In the genomic region with DNA sequence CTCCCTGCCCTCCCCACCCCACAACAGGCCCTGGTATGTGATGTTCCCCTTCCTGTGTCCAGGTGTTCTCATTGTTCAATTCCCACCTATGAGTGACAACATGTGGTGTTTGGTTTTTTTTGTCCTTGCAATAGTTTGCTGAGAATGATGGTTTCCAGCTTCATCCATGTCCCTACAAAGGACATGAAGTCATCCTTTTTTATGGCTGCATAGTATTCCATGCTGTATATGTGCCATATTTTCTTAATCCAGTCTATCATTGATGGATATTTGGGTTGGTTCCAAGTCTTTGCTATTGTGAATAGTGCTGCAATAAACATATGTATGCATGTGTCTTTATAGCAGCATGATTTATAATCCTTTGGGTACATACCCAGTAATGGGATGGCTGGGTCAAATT, we compare ENCODE assay signal across 4 cellular contexts. TPM values are rescaled to one million over a fixed set of nuclear protein-coding genes. Genes with fewer than 3 reads are reported as not detected.
"Had no signal": no experiment of that assay in that cellular context is flagged by ENCODE, and none has a peak within 500 bp of the region (broad histone marks: within the 10 kb centered on the region; RNA-seq: fewer than 3 reads in every experiment).

No MANE protein-coding gene starts in this region.

RNA-seq across cellular contexts. Expression of a gene that starts 54.0 kb away (rescaled TPM):
- total RNA-seq: activated B cell treated with CpG ODN at 0.5 μM for 24 hours; activated CD8-positive, alpha-beta memory T cell treated with anti-CD3 and anti-CD28 coated beads, Interleukin-2, amount 10 ng/mL, durations not matched to agents 7 days and 5 days; activated CD8-positive, alpha-beta T cell treated with anti-CD3 and anti-CD28 coated beads for 36 hours; activated CD8-positive, alpha-beta T cell treated with anti-CD3 and anti-CD28 coated beads, Interleukin-2, amount 10 ng/mL, durations not matched to agents 7 days and 5 days had no signal
